11 cellular contexts compared by ENCODE assay signal in the genomic region with DNA sequence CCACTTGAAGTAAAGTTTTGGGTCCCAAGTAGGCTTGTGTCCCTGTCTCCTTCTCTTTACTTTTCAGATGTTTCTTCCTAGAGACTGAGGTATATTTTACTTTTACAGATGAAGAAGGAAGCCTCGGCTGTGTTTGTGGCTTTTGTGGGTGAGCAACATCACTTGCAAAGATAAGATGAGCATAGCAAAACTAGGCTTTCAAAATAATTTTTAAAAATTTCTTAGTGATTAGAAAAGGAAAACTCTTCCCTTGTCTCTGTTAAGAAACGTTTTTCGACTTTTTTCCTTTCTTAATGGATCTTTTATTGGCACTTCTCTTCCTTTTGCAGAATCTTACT. TPM values are rescaled to one million over a fixed set of nuclear protein-coding genes. Genes with fewer than 3 reads are reported as not detected.
DNase-seq lines count a peak whose midpoint lies in the region; ATAC-seq and TF ChIP-seq lines count a peak whose summit lies in the region.
"Had no signal": no experiment of that assay in that cellular context is flagged by ENCODE, and none has a peak within 500 bp of the region (broad histone marks: within the 10 kb centered on the region; RNA-seq: fewer than 3 reads in every experiment).

No MANE protein-coding gene starts in this region.

- H3K4me1 ChIP-seq in SK-N-SH (ENCODE audit: control insufficient read depth in 1 of 2, insufficient read depth in 2 of 2, low read depth in 1 of 2, low read length in 1 of 2) (peaks cover 9 to 64% of the 10 kb centered on the region in 2 experiments), SJSA1 (replicated peaks) (peaks cover 93% of the 10 kb centered on the region), duodenal mucosa (ENCODE audit: control insufficient read depth in 1 of 2, insufficient read depth in 2 of 2, low read length in 2 of 2) (peaks cover 31 to 55% of the 10 kb centered on the region in 2 donors), smooth muscle cell (ENCODE audit: low read depth) (peaks cover 25% of the 10 kb centered on the region)

- WGBS in SK-N-SH (ENCODE audit: low lambda C conversion rate): 90% methylated on average over 3 of the region's 3 CpGs
- 43% methylated on average over 3 of the region's 3 CpGs for WGBS in smooth muscle cell (ENCODE audit: low lambda C conversion rate)

- CTCF ChIA-PET in SK-N-SH (lab: Yijun Ruan, JAX): interaction anchor here (1.4 kb wide), 1 partner anchor 62 kb away, joined by 4 read pairs; no protein-coding TSS in a partner anchor

- H4K20me1 ChIP-seq in SK-N-SH (ENCODE audit: insufficient read depth): peaks cover 70% of the 10 kb centered on the region
- H4K20me1 ChIP-seq in smooth muscle cell (ENCODE audit: low read depth): peaks cover 99% of the 10 kb centered on the region

- ATAC-seq in SK-N-SH treated with all-trans-retinoic acid at 6 μM for 48 hours (no peak), HG02840 (IDR thresholded peaks at IDR 0.05; ENCODE audit: low FRiP score, unreplicated experiment) (no peak), HG03135 (IDR thresholded peaks at IDR 0.05; ENCODE audit: unreplicated experiment) (no peak)
- ATAC-seq: A549 had no signal

- H3K4me3 ChIP-seq in SK-N-SH (ENCODE audit: low read depth in 2 of 2, low read length in 1 of 2): no peak overlapping the region
- peak overlapping the region; percentile 17 for H3K4me3 ChIP-seq in SJSA1
- no peak overlapping the region for H3K4me3 ChIP-seq in duodenal mucosa (ENCODE audit: low read depth in 1 of 2, low read length in 2 of 2)
- peak overlapping the region; percentile 25 for H3K4me3 ChIP-seq in smooth muscle cell
- H3K4me3 ChIP-seq: A549 had no signal

- H3K27me3 ChIP-seq in SK-N-SH (ENCODE audit: insufficient read depth) (no peaks in the 10 kb centered on the region), SJSA1 (replicated peaks) (no peaks in the 10 kb centered on the region), duodenal mucosa (ENCODE audit: control insufficient read depth in 1 of 2, insufficient read depth in 2 of 2, low read length in 2 of 2) (no peaks in the 10 kb centered on the region), smooth muscle cell (ENCODE audit: low read depth) (no peaks in the 10 kb centered on the region)

- TF ChIP-seq RAD21 in SK-N-SH (IDR thresholded peaks at IDR 0.05; ENCODE audit: low read length): no peak

- H2AFZ ChIP-seq in SK-N-SH (ENCODE audit: low read depth): no peak overlapping the region
- no peak overlapping the region for H2AFZ ChIP-seq in smooth muscle cell (ENCODE audit: low read depth)

- H3K9me2 ChIP-seq in SK-N-SH: no peaks in the 10 kb centered on the region

- H3F3A ChIP-seq in SK-N-SH (replicated peaks; ENCODE audit: insufficient read depth): peaks cover 15% of the 10 kb centered on the region
- H3F3A ChIP-seq in smooth muscle cell (ENCODE audit: low read depth): peaks cover 23% of the 10 kb centered on the region

- H3K9ac ChIP-seq in SK-N-SH: no peak overlapping the region; the same call in 1 of the 2 replicates
- peak overlapping the region in 1 of 2 donors; percentile 23 for H3K9ac ChIP-seq in duodenal mucosa (ENCODE audit: low read depth in 1 of 2, low read length in 2 of 2)
- H3K9ac ChIP-seq in smooth muscle cell (ENCODE audit: low read depth): peak overlapping the region; percentile 56

- POLR2A ChIA-PET in SK-N-SH (lab: Yijun Ruan, JAX): no interaction called here

- H3K27ac ChIP-seq in SK-N-SH (ENCODE audit: low read depth in 2 of 2, low read length in 1 of 2): peak overlapping the region in 1 of 2 experiments; percentile 38; a peak in 1 of 4 replicates
- H3K27ac ChIP-seq in SJSA1: peak overlapping the region; percentile 82
- H3K27ac ChIP-seq in duodenal mucosa (ENCODE audit: low read depth, low read length): peak overlapping the region; percentile 27
- H3K27ac ChIP-seq in smooth muscle cell (ENCODE audit: low read depth): peak overlapping the region; percentile 91
- H3K27ac ChIP-seq: A549 had no signal

- H3K36me3 ChIP-seq in SK-N-SH (replicated peaks in 1 of 2; ENCODE audit: control insufficient read depth in 1 of 2, insufficient read depth in 2 of 2, low read length in 1 of 2): no peaks in the 10 kb centered on the region
- peaks cover 32% of the 10 kb centered on the region for H3K36me3 ChIP-seq in SJSA1
- no peaks in the 10 kb centered on the region for H3K36me3 ChIP-seq in duodenal mucosa (ENCODE audit: control insufficient read depth in 1 of 2, insufficient read depth in 2 of 2, low read length in 2 of 2)
- no peaks in the 10 kb centered on the region for H3K36me3 ChIP-seq in smooth muscle cell (ENCODE audit: low read depth)

- H3K4me2 ChIP-seq in SK-N-SH (peak overlapping the region; percentile 30), smooth muscle cell (peak overlapping the region; percentile 80)
- H3K4me2 ChIP-seq: A549 had no signal

- DNase-seq in SK-N-SH: no peak
- DNase-seq in SJSA1 (ENCODE audit: low read depth in 1 of 2, low spot score in 2 of 2): no peak
- no peak for DNase-seq in smooth muscle cell (lab: John Stamatoyannopoulos, UW; ENCODE audit: unreplicated experiment)
- no peak for DNase-seq in COR-L47 (lab: John Stamatoyannopoulos, UW)
- DNase-seq: activated effector memory CD4-positive, alpha-beta T cell treated with Interleukin-2 at 50 U/mL for 16 hours; KG1 had no signal

- no peak for TF ChIP-seq EP300 in SK-N-SH (IDR thresholded peaks at IDR 0.05; ENCODE audit: borderline replicate concordance in 1 of 2, low read depth in 1 of 2, low read length in 1 of 2)

- H3K9me3 ChIP-seq in SK-N-SH: no peaks in the 10 kb centered on the region
- H3K9me3 ChIP-seq in SJSA1 (replicated peaks): no peaks in the 10 kb centered on the region
- no peaks in the 10 kb centered on the region for H3K9me3 ChIP-seq in duodenal mucosa (ENCODE audit: control insufficient read depth in 1 of 2, low read length in 2 of 2)
- no peaks in the 10 kb centered on the region for H3K9me3 ChIP-seq in smooth muscle cell (replicated peaks; ENCODE audit: low read depth)
- H3K9me3 ChIP-seq: A549 had no signal

- H3K79me2 ChIP-seq in SK-N-SH (ENCODE audit: insufficient read depth): peaks cover 100% of the 10 kb centered on the region
- H3K79me2 ChIP-seq in smooth muscle cell (ENCODE audit: low read depth): peaks cover 86% of the 10 kb centered on the region

- no peak for TF ChIP-seq CTCF in SK-N-SH (IDR thresholded peaks at IDR 0.05)
- no peak for TF ChIP-seq CTCF in smooth muscle cell (IDR thresholded peaks at IDR 0.05; ENCODE audit: borderline replicate concordance, insufficient read depth, poor library complexity, severe bottlenecking)

TF ChIP-seq in SK-N-SH, 30 proteins besides CTCF, POLR2A, EP300 and RAD21 (continues in another document):
- TF ChIP-seq, protein P1, sequence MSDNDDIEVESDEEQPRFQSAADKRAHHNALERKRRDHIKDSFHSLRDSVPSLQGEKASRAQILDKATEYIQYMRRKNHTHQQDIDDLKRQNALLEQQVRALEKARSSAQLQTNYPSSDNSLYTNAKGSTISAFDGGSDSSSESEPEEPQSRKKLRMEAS (IDR thresholded peaks at IDR 0.05; ENCODE audit: low read depth): no peak
- no peak for TF ChIP-seq FOXM1 (IDR thresholded peaks at IDR 0.05; ENCODE audit: low read depth)
- TF ChIP-seq, protein P2, sequence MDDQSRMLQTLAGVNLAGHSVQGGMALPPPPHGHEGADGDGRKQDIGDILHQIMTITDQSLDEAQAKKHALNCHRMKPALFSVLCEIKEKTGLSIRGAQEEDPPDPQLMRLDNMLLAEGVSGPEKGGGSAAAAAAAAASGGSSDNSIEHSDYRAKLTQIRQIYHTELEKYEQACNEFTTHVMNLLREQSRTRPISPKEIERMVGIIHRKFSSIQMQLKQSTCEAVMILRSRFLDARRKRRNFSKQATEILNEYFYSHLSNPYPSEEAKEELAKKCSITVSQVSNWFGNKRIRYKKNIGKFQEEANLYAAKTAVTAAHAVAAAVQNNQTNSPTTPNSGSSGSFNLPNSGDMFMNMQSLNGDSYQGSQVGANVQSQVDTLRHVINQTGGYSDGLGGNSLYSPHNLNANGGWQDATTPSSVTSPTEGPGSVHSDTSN (IDR thresholded peaks at IDR 0.05): no peak
- TF ChIP-seq SMC3 (IDR thresholded peaks at IDR 0.05; ENCODE audit: low read depth, low read length): no peak
- no peak for TF ChIP-seq RCOR1 (IDR thresholded peaks at IDR 0.05; ENCODE audit: low read length)
- no peak for TF ChIP-seq SIN3A (IDR thresholded peaks at IDR 0.05; ENCODE audit: borderline replicate concordance, low read depth, low read length)

TF ChIP-seq in SK-N-SH treated with all-trans-retinoic acid at 6 μM for 48 hours, 23 proteins besides CTCF, POLR2A, EP300 and RAD21:
- TF ChIP-seq GLIS3 (CRISPR knock-in tag; IDR thresholded peaks at IDR 0.05): no peak
- no peak for TF ChIP-seq ESRRG (CRISPR knock-in tag; IDR thresholded peaks at IDR 0.05)
- TF ChIP-seq RARB (CRISPR knock-in tag; IDR thresholded peaks at IDR 0.05): no peak
- no peak for TF ChIP-seq OSR1 (CRISPR knock-in tag; IDR thresholded peaks at IDR 0.05)
- TF ChIP-seq ISL1 (CRISPR knock-in tag; IDR thresholded peaks at IDR 0.05): no peak
- no peak for TF ChIP-seq ZNF565 (CRISPR knock-in tag; conservative IDR thresholded peaks at IDR 0.05; ENCODE audit: low read depth)
TF ChIP-seq in SK-N-SH treated with all-trans-retinoic acid at 6 μM for 48 hours: peak in this region for 0.

RNA-seq across cellular contexts. Expression of gene PTPN1, which starts 7.6 kb away (rescaled TPM):
- polyA plus RNA-seq in SK-N-SH (2012; rRNA removed) (23.6 and 25.2 TPM in 2 replicates), smooth muscle cell (16.1 and 19.4 TPM in 2 replicates)
- 26.2 and 27.0 TPM in 2 replicates for polyA plus RNA-seq in SK-N-SH (2012; cell fraction: cytosol; rRNA removed)
- polyA plus RNA-seq in SK-N-SH (2012; cell fraction: nucleus; rRNA removed): 25.5 and 40.8 TPM in 2 replicates
- total RNA-seq in SJSA1 (2014; rRNA removed; shearing (Covaris generic)): 61.1 and 71.3 TPM in 2 replicates
- 28.9 and 35.6 TPM in 2 replicates for total RNA-seq in smooth muscle cell

Comparison
In these comparisons a context has a peak if more than half of its experiments do, and no peak if none do; other contexts are left out.
1. H3K4me3 ChIP-seq: peak in SJSA1 (single experiment) and smooth muscle cell (single experiment); none in SK-N-SH (0 of 2) and duodenal mucosa (0 of 2).